Comparison of ENCODE assay signal across 14 cellular contexts in genomic region chr4:72531322-72531721, GRCh38.
"Had no signal": no experiment of that assay in that cellular context is flagged by ENCODE, and none has a peak within 500 bp of the region (broad histone marks: within the 10 kb centered on the region; RNA-seq: fewer than 3 reads in every experiment).

No MANE protein-coding gene starts in this region.

- H3K36me3 Mint-ChIP-seq: naive B cell had no signal

- H3K4me1 Mint-ChIP-seq: naive B cell had no signal

- H3K27me3 Mint-ChIP-seq: naive B cell had no signal

- H3K27ac Mint-ChIP-seq: activated T-helper 2 cell treated with anti-CD3 and anti-CD28 coated beads, Interferon-gamma antibody, Interleukin-2, Interleukin-4, amounts not matched to agents 10 μg/mL and 5 μg/mL and 100 μg/mL, durations not matched to agents 14 hours and 24 hours and 36 hours; naive B cell had no signal

- H3K4me3 Mint-ChIP-seq: naive B cell had no signal

- H3K9me3 Mint-ChIP-seq: activated T-helper 2 cell treated with anti-CD3 and anti-CD28 coated beads, Interferon-gamma antibody, Interleukin-2, Interleukin-4, amounts not matched to agents 10 μg/mL and 5 μg/mL and 100 μg/mL, durations not matched to agents 14 hours and 24 hours and 36 hours had no signal

- ATAC-seq: body of pancreas, left ventricle myocardium superior, mucosa of descending colon, pancreas, sciatic nerve had no signal

- DNase-seq: activated CD4-positive, alpha-beta T cell treated with anti-CD3 and anti-CD28 coated beads, Interleukin-2, amount 50 U/mL, for 1 hour; activated naive CD4-positive, alpha-beta T cell treated with anti-CD3 and anti-CD28 coated beads, Interleukin-2, amount 50 U/mL, for 16 hours; activated T-cell treated with anti-CD3 and anti-CD28 coated beads for 4 hours; amniotic stem cell; body of pancreas; dorsolateral prefrontal cortex; left ventricle myocardium superior; mucosa of descending colon; naive B cell; pancreas; stimulated activated CD4-positive, alpha-beta T cell treated with anti-CD3 and anti-CD28 coated beads, Interleukin-4, amount 100 ng/mL, for 1 hour; WERI-Rb-1 had no signal
